25 cellular contexts compared by ENCODE assay signal in genomic region chr19:29686285-29686805, GRCh38. TPM values are rescaled to one million over a fixed set of nuclear protein-coding genes. Genes with fewer than 3 reads are reported as not detected.
A peak's percentile ranks its signal among the peaks of the same experiment; 100 is the strongest.
DNase-seq lines count a peak whose midpoint lies in the region; ATAC-seq and TF ChIP-seq lines count a peak whose summit lies in the region.
"Had no signal": no experiment of that assay in that cellular context is flagged by ENCODE, and none has a peak within 500 bp of the region (broad histone marks: within the 10 kb centered on the region; RNA-seq: fewer than 3 reads in every experiment).

No MANE protein-coding gene starts in this region.

- peak overlapping the region; percentile 76 for H3K27ac Mint-ChIP-seq in activated CD4-positive, alpha-beta T cell treated with anti-CD3 and anti-CD28 coated beads, Interleukin-2, amount 10 ng/mL, durations not matched to agents 24 days and 14 days
- peak overlapping the region; percentile 8 for H3K27ac Mint-ChIP-seq in activated T-helper 2 cell treated with anti-CD3 and anti-CD28 coated beads, Interferon-gamma antibody, Interleukin-2, Interleukin-4, amounts not matched to agents 10 μg/mL and 5 μg/mL and 100 μg/mL, durations not matched to agents 14 hours and 24 hours and 36 hours
- peak overlapping the region; percentile 13 for H3K27ac Mint-ChIP-seq in nephron progenitor cell
- peak overlapping the region; percentile 50 to 85 for H3K27ac Mint-ChIP-seq in stimulated activated naive CD8-positive, alpha-beta T cell treated with anti-CD3 and anti-CD28 coated beads, Interleukin-15, amount 100 ng/mL, for 72 hours
- H3K27ac Mint-ChIP-seq: activated naive CD4-positive, alpha-beta T cell treated with anti-CD3 and anti-CD28 coated beads, Interleukin-2, amount 10 ng/mL, durations not matched to agents 7 days and 5 days; memory B cell had no signal

- H3K9me3 Mint-ChIP-seq in activated CD4-positive, alpha-beta T cell treated with anti-CD3 and anti-CD28 coated beads, Interleukin-2, amount 10 ng/mL, durations not matched to agents 24 days and 14 days = no peaks in the 10 kb centered on the region
- H3K9me3 Mint-ChIP-seq in activated T-helper 2 cell treated with anti-CD3 and anti-CD28 coated beads, Interferon-gamma antibody, Interleukin-2, Interleukin-4, amounts not matched to agents 10 μg/mL and 5 μg/mL and 100 μg/mL, durations not matched to agents 14 hours and 24 hours and 36 hours = peaks cover 4% of the 10 kb centered on the region
- peaks cover 13% of the 10 kb centered on the region for H3K9me3 Mint-ChIP-seq in nephron progenitor cell
- H3K9me3 Mint-ChIP-seq in stimulated activated naive CD8-positive, alpha-beta T cell treated with anti-CD3 and anti-CD28 coated beads, Interleukin-15, amount 100 ng/mL, for 72 hours = peaks cover 5 to 7% of the 10 kb centered on the region in 2 donors
- H3K9me3 Mint-ChIP-seq: memory B cell had no signal

- H3K27me3 Mint-ChIP-seq in activated CD4-positive, alpha-beta T cell treated with anti-CD3 and anti-CD28 coated beads, Interleukin-2, amount 10 ng/mL, durations not matched to agents 24 days and 14 days = no peaks in the 10 kb centered on the region
- H3K27me3 Mint-ChIP-seq in activated T-helper 2 cell treated with anti-CD3 and anti-CD28 coated beads, Interferon-gamma antibody, Interleukin-2, Interleukin-4, amounts not matched to agents 10 μg/mL and 5 μg/mL and 100 μg/mL, durations not matched to agents 14 hours and 24 hours and 36 hours (ENCODE audit: low read depth) = no peaks in the 10 kb centered on the region
- peaks cover 10% of the 10 kb centered on the region for H3K27me3 Mint-ChIP-seq in nephron progenitor cell (ENCODE audit: low read depth, poor library complexity)
- H3K27me3 Mint-ChIP-seq in stimulated activated naive CD8-positive, alpha-beta T cell treated with anti-CD3 and anti-CD28 coated beads, Interleukin-15, amount 100 ng/mL, for 72 hours = no peaks in the 10 kb centered on the region

- no peak for TF ChIP-seq CTCF in nephron progenitor cell (IDR thresholded peaks at IDR 0.05)

- intact Hi-C loops in activated CD4-positive, alpha-beta T cell treated with anti-CD3 and anti-CD28 coated beads, Interleukin-2, amount 10 ng/mL, durations not matched to agents 24 days and 14 days (cut with micrococcal nuclease) = loop anchor here (5.0 kb wide), 1 partner anchor 64 kb away; no protein-coding TSS in a partner anchor
- intact Hi-C loops in activated T-helper 2 cell treated with anti-CD3 and anti-CD28 coated beads, Interferon-gamma antibody, Interleukin-2, Interleukin-4, amounts not matched to agents 10 μg/mL and 5 μg/mL and 100 μg/mL, durations not matched to agents 14 hours and 24 hours and 36 hours (cut with micrococcal nuclease) = loop anchor here (2.0 kb wide), 1 partner anchor 64 kb away; no protein-coding TSS in a partner anchor

- no peak for DNase-seq in activated CD4-positive, alpha-beta T cell treated with anti-CD3 and anti-CD28 coated beads, Interleukin-2, amount 10 ng/mL, durations not matched to agents 24 days and 14 days
- no peak for DNase-seq in activated CD4-positive, alpha-beta T cell treated with anti-CD3 and anti-CD28 coated beads, Interleukin-2, amount 50 U/mL, for 48 hours
- no peak for DNase-seq in activated T-helper 2 cell treated with anti-CD3 and anti-CD28 coated beads, Interferon-gamma antibody, Interleukin-2, Interleukin-4, amounts not matched to agents 10 μg/mL and 5 μg/mL and 100 μg/mL, durations not matched to agents 14 hours and 24 hours and 36 hours (ENCODE audit: low spot score)
- DNase-seq in nephron progenitor cell = no peak
- DNase-seq in stimulated activated naive CD8-positive, alpha-beta T cell treated with anti-CD3 and anti-CD28 coated beads, Interleukin-15, amount 100 ng/mL, for 72 hours = no peak
- no peak for DNase-seq in nucleus accumbens (lab: John Stamatoyannopoulos, UW)
- DNase-seq in NCI-H748 (lab: John Stamatoyannopoulos, UW; ENCODE audit: unreplicated experiment) = no peak
- DNase-seq: 8988T; activated CD4-positive, CD25-positive, alpha-beta regulatory T cell; activated naive CD4-positive, alpha-beta T cell treated with anti-CD3 and anti-CD28 coated beads, Interleukin-2, amount 10 ng/mL, durations not matched to agents 7 days and 5 days; activated T-cell treated with anti-CD3 and anti-CD28 coated beads, Interleukin-2, amount 50 U/mL, for 1 hour; DMS79; dorsolateral prefrontal cortex; GF-D8; glutamatergic neuron; GOT3; kidney glomerular epithelial cell; NCI-H1694; NCI-H510A treated with DMSO at 0.1 percent for 48 hours; PC-9; Right ventricle myocardium superior; SW 1271; upper lobe of left lung had no signal

- H3K36me3 Mint-ChIP-seq in activated CD4-positive, alpha-beta T cell treated with anti-CD3 and anti-CD28 coated beads, Interleukin-2, amount 10 ng/mL, durations not matched to agents 24 days and 14 days (ENCODE audit: low read depth) = peaks cover 8% of the 10 kb centered on the region
- peaks cover 9% of the 10 kb centered on the region for H3K36me3 Mint-ChIP-seq in activated T-helper 2 cell treated with anti-CD3 and anti-CD28 coated beads, Interferon-gamma antibody, Interleukin-2, Interleukin-4, amounts not matched to agents 10 μg/mL and 5 μg/mL and 100 μg/mL, durations not matched to agents 14 hours and 24 hours and 36 hours (ENCODE audit: low read depth)
- H3K36me3 Mint-ChIP-seq in nephron progenitor cell (ENCODE audit: low read depth) = peaks cover 5% of the 10 kb centered on the region

- H3K4me1 Mint-ChIP-seq in activated CD4-positive, alpha-beta T cell treated with anti-CD3 and anti-CD28 coated beads, Interleukin-2, amount 10 ng/mL, durations not matched to agents 24 days and 14 days = peaks cover 46% of the 10 kb centered on the region
- H3K4me1 Mint-ChIP-seq in activated T-helper 2 cell treated with anti-CD3 and anti-CD28 coated beads, Interferon-gamma antibody, Interleukin-2, Interleukin-4, amounts not matched to agents 10 μg/mL and 5 μg/mL and 100 μg/mL, durations not matched to agents 14 hours and 24 hours and 36 hours (ENCODE audit: low read depth) = peaks cover 48% of the 10 kb centered on the region
- H3K4me1 Mint-ChIP-seq in nephron progenitor cell = peaks cover 58% of the 10 kb centered on the region
- peaks cover 75% of the 10 kb centered on the region for H3K4me1 Mint-ChIP-seq in stimulated activated naive CD8-positive, alpha-beta T cell treated with anti-CD3 and anti-CD28 coated beads, Interleukin-15, amount 100 ng/mL, for 72 hours

- ATAC-seq in stimulated activated naive CD8-positive, alpha-beta T cell treated with anti-CD3 and anti-CD28 coated beads, Interleukin-15, amount 100 ng/mL, for 72 hours = no peak
- ATAC-seq in SK-N-SH treated with all-trans-retinoic acid at 6 μM for 48 hours = no peak

- no peak overlapping the region for H3K4me3 Mint-ChIP-seq in activated CD4-positive, alpha-beta T cell treated with anti-CD3 and anti-CD28 coated beads, Interleukin-2, amount 10 ng/mL, durations not matched to agents 24 days and 14 days
- no peak overlapping the region for H3K4me3 Mint-ChIP-seq in activated T-helper 2 cell treated with anti-CD3 and anti-CD28 coated beads, Interferon-gamma antibody, Interleukin-2, Interleukin-4, amounts not matched to agents 10 μg/mL and 5 μg/mL and 100 μg/mL, durations not matched to agents 14 hours and 24 hours and 36 hours (ENCODE audit: low read depth)
- peak overlapping the region; percentile 55 for H3K4me3 Mint-ChIP-seq in nephron progenitor cell
- H3K4me3 Mint-ChIP-seq in stimulated activated naive CD8-positive, alpha-beta T cell treated with anti-CD3 and anti-CD28 coated beads, Interleukin-15, amount 100 ng/mL, for 72 hours = no peak overlapping the region
- H3K4me3 Mint-ChIP-seq: activated naive CD4-positive, alpha-beta T cell treated with anti-CD3 and anti-CD28 coated beads, Interleukin-2, amount 10 ng/mL, durations not matched to agents 7 days and 5 days; memory B cell had no signal

TF ChIP-seq in SK-N-SH treated with all-trans-retinoic acid at 6 μM for 48 hours, 23 proteins besides CTCF, POLR2A, EP300 and RAD21:
- TF ChIP-seq PPARA (CRISPR knock-in tag; IDR thresholded peaks at IDR 0.05; ENCODE audit: borderline replicate concordance) (no peak), BACH2 (CRISPR knock-in tag; IDR thresholded peaks at IDR 0.05; ENCODE audit: borderline replicate concordance) (no peak), ZFP30 (CRISPR knock-in tag; IDR thresholded peaks at IDR 0.05) (no peak), PATZ1 (CRISPR knock-in tag; IDR thresholded peaks at IDR 0.05; ENCODE audit: borderline replicate concordance) (no peak)
TF ChIP-seq in SK-N-SH treated with all-trans-retinoic acid at 6 μM for 48 hours: peak in this region for 0.

RNA-seq across cellular contexts. Expression of gene PLEKHF1, which starts 21.1 kb away (rescaled TPM):
- 24.0 and 26.7 TPM in 2 replicates for total RNA-seq in activated CD4-positive, alpha-beta T cell treated with anti-CD3 and anti-CD28 coated beads, Interleukin-2, amount 10 ng/mL, durations not matched to agents 24 days and 14 days
- 28.0 and 30.3 TPM in 2 replicates for total RNA-seq in activated T-helper 2 cell treated with anti-CD3 and anti-CD28 coated beads, Interferon-gamma antibody, Interleukin-2, Interleukin-4, amounts not matched to agents 10 μg/mL and 5 μg/mL and 100 μg/mL, durations not matched to agents 14 hours and 24 hours and 36 hours

RNA-seq across cellular contexts. Expression of gene C19orf12, which starts 28.7 kb away (rescaled TPM):
- 41.4 and 41.6 TPM in 2 replicates for total RNA-seq in activated CD4-positive, alpha-beta T cell treated with anti-CD3 and anti-CD28 coated beads, Interleukin-2, amount 10 ng/mL, durations not matched to agents 24 days and 14 days
- total RNA-seq in activated T-helper 2 cell treated with anti-CD3 and anti-CD28 coated beads, Interferon-gamma antibody, Interleukin-2, Interleukin-4, amounts not matched to agents 10 μg/mL and 5 μg/mL and 100 μg/mL, durations not matched to agents 14 hours and 24 hours and 36 hours = 41.9 and 42.2 TPM in 2 replicates

Comparison
In these comparisons a context has a peak if more than half of its experiments do, and no peak if none do; other contexts are left out.
1. H3K27ac Mint-ChIP-seq: peak in every context shown above with its lines; median percentile 76 in activated CD4-positive, alpha-beta T cell treated with anti-CD3 and anti-CD28 coated beads, Interleukin-2, amount 10 ng/mL, durations not matched to agents 24 days and 14 days; 68 in stimulated activated naive CD8-positive, alpha-beta T cell treated with anti-CD3 and anti-CD28 coated beads, Interleukin-15, amount 100 ng/mL, for 72 hours; 13 in nephron progenitor cell; 8 in activated T-helper 2 cell treated with anti-CD3 and anti-CD28 coated beads, Interferon-gamma antibody, Interleukin-2, Interleukin-4, amounts not matched to agents 10 μg/mL and 5 μg/mL and 100 μg/mL, durations not matched to agents 14 hours and 24 hours and 36 hours.